In genomic region chr3:172627057-172627809, GRCh38 we compare ENCODE assay signal across 13 cellular contexts.
DNase-seq lines count a peak whose midpoint lies in the region; ATAC-seq lines count a peak whose summit lies in the region.
"Had no signal": no experiment of that assay in that cellular context is flagged by ENCODE, and none has a peak within 500 bp of the region (broad histone marks: within the 10 kb centered on the region; RNA-seq: fewer than 3 reads in every experiment).

No MANE protein-coding gene starts in this region.

- no peak overlapping the region for H3K23ac ChIP-seq in trophoblast cell (ENCODE audit: low read length)

- H3K79me2 ChIP-seq in trophoblast cell (ENCODE audit: control insufficient read depth, insufficient read depth, low read length, poor library complexity) = no peaks in the 10 kb centered on the region

- H4K8ac ChIP-seq in trophoblast cell (ENCODE audit: low read depth, low read length) = no peak overlapping the region

- H3K4me1 ChIP-seq in trophoblast cell (ENCODE audit: control insufficient read depth in 1 of 2, insufficient read depth in 2 of 2, low read length in 2 of 2) = no peaks in the 10 kb centered on the region

- no peak overlapping the region for H3K27ac ChIP-seq in trophoblast cell (ENCODE audit: low read depth, low read length)

- no peak overlapping the region for H2BK120ac ChIP-seq in trophoblast cell (ENCODE audit: insufficient read depth, low read length, poor library complexity)

- no CpG with 5 or more reads among the region's 5 CpGs for WGBS in trophoblast cell (ENCODE audit: extremely low coverage, insufficient coverage, insufficient read length)

- no peaks in the 10 kb centered on the region for H3K27me3 ChIP-seq in trophoblast cell (ENCODE audit: insufficient read depth, low read length)
- H3K27me3 ChIP-seq: SJSA1 had no signal

- DNase-seq in GM04504 (ENCODE audit: low read depth) = peak; percentile 50
- DNase-seq in SIG-M5 treated with dmso at 0.1 percent for 504 hours (lab: John Stamatoyannopoulos, UW; ENCODE audit: unreplicated experiment) = peak; percentile 83
- peak; percentile 89 for DNase-seq in fibroblast of gingiva (ENCODE audit: low read depth)
- peak in 1 of 2 donors; percentile 36 for DNase-seq in trophoblast cell
- DNase-seq in RPMI8226 = no peak
- DNase-seq in kidney glomerular epithelial cell (lab: John Stamatoyannopoulos, UW) = no peak
- DNase-seq: activated CD8-positive, alpha-beta T cell treated with anti-CD3 and anti-CD28 coated beads for 36 hours; amniotic stem cell; NCI-H1105 treated with DMSO at 0.1 percent for 48 hours had no signal

- no peak overlapping the region for H2AK5ac ChIP-seq in trophoblast cell (ENCODE audit: low read length)

- no peak overlapping the region for H3K18ac ChIP-seq in trophoblast cell (ENCODE audit: low read length)

- H3K4me3 ChIP-seq in trophoblast cell (ENCODE audit: low read depth, low read length) = no peak overlapping the region
- H3K4me3 ChIP-seq: HAP-1, SJSA1 had no signal

- H4K91ac ChIP-seq in trophoblast cell (ENCODE audit: low read depth, low read length) = no peak overlapping the region

- peak overlapping the region; percentile 78 for H3K9ac ChIP-seq in trophoblast cell (ENCODE audit: low read length)

- H2BK5ac ChIP-seq in trophoblast cell (ENCODE audit: low read depth, low read length, poor library complexity) = no peak overlapping the region

- H3K9me3 ChIP-seq in trophoblast cell (ENCODE audit: insufficient read depth, low read depth, low read length) = no peaks in the 10 kb centered on the region
- H3K9me3 ChIP-seq: HAP-1, SJSA1 had no signal

- ATAC-seq in GM18873 (IDR thresholded peaks at IDR 0.05; ENCODE audit: low FRiP score, unreplicated experiment) = no peak
- ATAC-seq in HG02571 (IDR thresholded peaks at IDR 0.05; ENCODE audit: unreplicated experiment) = no peak
- ATAC-seq: activated CD8-positive, alpha-beta T cell treated with anti-CD3 and anti-CD28 coated beads for 36 hours had no signal

- H3K4ac ChIP-seq in trophoblast cell (ENCODE audit: low read depth, low read length) = no peak overlapping the region

- H2AFZ ChIP-seq in trophoblast cell (ENCODE audit: insufficient read depth, low read length, poor library complexity) = no peak overlapping the region

- H3K36me3 ChIP-seq in trophoblast cell (ENCODE audit: control insufficient read depth in 1 of 2, insufficient read depth in 2 of 2, low read length in 2 of 2) = no peaks in the 10 kb centered on the region
- H3K36me3 ChIP-seq: HAP-1, SJSA1 had no signal

- no peak overlapping the region for H3K14ac ChIP-seq in trophoblast cell (ENCODE audit: low read length)

- no peak overlapping the region for H3K4me2 ChIP-seq in trophoblast cell (ENCODE audit: low read length)

- no peak overlapping the region for H4K12ac ChIP-seq in trophoblast cell (ENCODE audit: low read depth, low read length)

- H3K79me1 ChIP-seq in trophoblast cell (ENCODE audit: low read length) = no peaks in the 10 kb centered on the region

- no peak overlapping the region for H2BK12ac ChIP-seq in trophoblast cell (ENCODE audit: low read length)

Comparison
In these comparisons a context has a peak if more than half of its experiments do, and no peak if none do; other contexts are left out.
1. DNase-seq: peak in GM04504 (single experiment), SIG-M5 treated with dmso at 0.1 percent for 504 hours (single experiment) and fibroblast of gingiva (single experiment); none in RPMI8226 (single experiment) and kidney glomerular epithelial cell (single experiment).